In genomic region chr2:142131016-142131714, GRCh38 we compare ENCODE assay signal across 8 cellular contexts. TPM values are rescaled to one million over a fixed set of nuclear protein-coding genes. Genes with fewer than 3 reads are reported as not detected.
A peak's percentile ranks its signal among the peaks of the same experiment; 100 is the strongest.
DNase-seq lines count a peak whose midpoint lies in the region; ATAC-seq and TF ChIP-seq lines count a peak whose summit lies in the region.

Gene LRP1B (minus strand): TSS chr2:142131016. CDS start chr2:142130729, 287 bp downstream.

- no peaks in the 10 kb centered on the region for H3K9me2 ChIP-seq in neural cell (ENCODE audit: insufficient read depth, low read length)

- TF ChIP-seq CTCF in fibroblast of the aortic adventitia (IDR thresholded peaks at IDR 0.05; ENCODE audit: insufficient read depth, low read length) (no peak), neural cell (IDR thresholded peaks at IDR 0.05; ENCODE audit: poor library complexity, severe bottlenecking) (no peak)

- no peak within 1 kb of the TSS for H3K27ac Mint-ChIP-seq in T-helper 2 cell treated with Interferon-gamma antibody and Interleukin-4, amounts not matched to agents 5 μg/mL and 100 μg/mL, for 36 hours

- peaks cover 3% of the 10 kb centered on the region for H3K4me1 Mint-ChIP-seq in T-helper 2 cell treated with Interferon-gamma antibody and Interleukin-4, amounts not matched to agents 5 μg/mL and 100 μg/mL, for 36 hours (ENCODE audit: low read depth)

- no peaks in the 10 kb centered on the region for H3K79me2 ChIP-seq in neural cell (replicated peaks; ENCODE audit: insufficient read depth, low read length)

- H3K9me3 ChIP-seq in neural cell (ENCODE audit: low read length) = no peaks in the 10 kb centered on the region

- TF ChIP-seq EP300 in neural cell (conservative IDR thresholded peaks at IDR 0.05; ENCODE audit: poor library complexity, severe bottlenecking) = no peak

- H4K20me1 ChIP-seq in neural cell (ENCODE audit: insufficient read depth) = no peaks in the 10 kb centered on the region

- peaks cover 8% of the 10 kb centered on the region for H3F3A ChIP-seq in neural cell (ENCODE audit: insufficient read depth, low read length, poor library complexity, severe bottlenecking)

- H3K4me3 Mint-ChIP-seq in T-helper 2 cell treated with Interferon-gamma antibody and Interleukin-4, amounts not matched to agents 5 μg/mL and 100 μg/mL, for 36 hours = peak within 1 kb of the TSS; percentile 84

- peak within 1 kb of the TSS; percentile 40 for H3K27ac ChIP-seq in neural cell (ENCODE audit: low read length)

- no peaks in the 10 kb centered on the region for H3K9me3 Mint-ChIP-seq in T-helper 2 cell treated with Interferon-gamma antibody and Interleukin-4, amounts not matched to agents 5 μg/mL and 100 μg/mL, for 36 hours

- H3K4me2 ChIP-seq in neural cell (ENCODE audit: low read length) = peak within 1 kb of the TSS; percentile 88

- H3K4me3 ChIP-seq in fibroblast of the aortic adventitia (ENCODE audit: low read depth, low read length) (peak within 1 kb of the TSS; percentile 65), neural cell (ENCODE audit: low read length) (peak within 1 kb of the TSS; percentile 86)

- H3K27me3 ChIP-seq in neural cell (ENCODE audit: insufficient read depth, low read depth, low read length) = peaks cover 23% of the 10 kb centered on the region

- no peaks in the 10 kb centered on the region for H3K36me3 ChIP-seq in neural cell (ENCODE audit: insufficient read depth, low read length)

- no peaks in the 10 kb centered on the region for H3K36me3 Mint-ChIP-seq in T-helper 2 cell treated with Interferon-gamma antibody and Interleukin-4, amounts not matched to agents 5 μg/mL and 100 μg/mL, for 36 hours (ENCODE audit: low read depth)

- ATAC-seq in HG02763 (IDR thresholded peaks at IDR 0.05; ENCODE audit: unreplicated experiment) = peak; percentile 44
- ATAC-seq in SK-N-SH treated with all-trans-retinoic acid at 6 μM for 48 hours = peak; percentile 77

- H3K9ac ChIP-seq in neural cell (ENCODE audit: low read length) = peak within 1 kb of the TSS; percentile 64

- TF ChIP-seq RAD21 in neural cell (conservative IDR thresholded peaks at IDR 0.05) = peak; percentile 47

- peak within 1 kb of the TSS; percentile 41 for H2AFZ ChIP-seq in neural cell (ENCODE audit: low read depth, low read length)

- peaks cover 40% of the 10 kb centered on the region for H3K27me3 Mint-ChIP-seq in T-helper 2 cell treated with Interferon-gamma antibody and Interleukin-4, amounts not matched to agents 5 μg/mL and 100 μg/mL, for 36 hours (ENCODE audit: low read depth)

- no peak for DNase-seq in T-helper 2 cell treated with Interferon-gamma antibody and Interleukin-4, amounts not matched to agents 5 μg/mL and 100 μg/mL, for 36 hours (ENCODE audit: low spot score)
- no peak for DNase-seq in T-helper 2 cell
- peak; percentile 30 for DNase-seq in fibroblast of the aortic adventitia (ENCODE audit: low read depth)
- no peak for DNase-seq in DMS153 (lab: John Stamatoyannopoulos, UW)
- no peak for DNase-seq in cortex of kidney (lab: John Stamatoyannopoulos, UW)

TF ChIP-seq in SK-N-SH treated with all-trans-retinoic acid at 6 μM for 48 hours, 23 proteins besides CTCF, POLR2A, EP300 and RAD21:
- TF ChIP-seq ZC3H10 (CRISPR knock-in tag; IDR thresholded peaks at IDR 0.05) (no peak), ZFP30 (CRISPR knock-in tag; IDR thresholded peaks at IDR 0.05) (no peak), ZNF70 (CRISPR knock-in tag; IDR thresholded peaks at IDR 0.05) (0 out of 2 replicates have a peak, but pooled peaks have one; percentile 6), ZNF565 (CRISPR knock-in tag; conservative IDR thresholded peaks at IDR 0.05; ENCODE audit: low read depth) (no peak), ISL1 (CRISPR knock-in tag; IDR thresholded peaks at IDR 0.05) (peak; percentile 35; the same call in 1 of the 2 replicates), BACH2 (CRISPR knock-in tag; IDR thresholded peaks at IDR 0.05; ENCODE audit: borderline replicate concordance) (peak; percentile 91; the same call in 1 of the 2 replicates)

TF ChIP-seq in neural cell, 6 proteins besides CTCF, POLR2A, EP300 and RAD21:
- TF ChIP-seq TAF1 (IDR thresholded peaks at IDR 0.05; ENCODE audit: low read depth) (no peak), SMC3 (conservative IDR thresholded peaks at IDR 0.05; ENCODE audit: poor library complexity) (peak; percentile 47), POLR2AphosphoS5 (IDR thresholded peaks at IDR 0.05) (no peak), MXI1 (conservative IDR thresholded peaks at IDR 0.05; ENCODE audit: poor library complexity, severe bottlenecking) (peak; percentile 23), EZH2 (IDR thresholded peaks at IDR 0.05; ENCODE audit: borderline replicate concordance, insufficient read depth, low read length, poor library complexity, severe bottlenecking) (no peak)
- TF ChIP-seq, protein P1, sequence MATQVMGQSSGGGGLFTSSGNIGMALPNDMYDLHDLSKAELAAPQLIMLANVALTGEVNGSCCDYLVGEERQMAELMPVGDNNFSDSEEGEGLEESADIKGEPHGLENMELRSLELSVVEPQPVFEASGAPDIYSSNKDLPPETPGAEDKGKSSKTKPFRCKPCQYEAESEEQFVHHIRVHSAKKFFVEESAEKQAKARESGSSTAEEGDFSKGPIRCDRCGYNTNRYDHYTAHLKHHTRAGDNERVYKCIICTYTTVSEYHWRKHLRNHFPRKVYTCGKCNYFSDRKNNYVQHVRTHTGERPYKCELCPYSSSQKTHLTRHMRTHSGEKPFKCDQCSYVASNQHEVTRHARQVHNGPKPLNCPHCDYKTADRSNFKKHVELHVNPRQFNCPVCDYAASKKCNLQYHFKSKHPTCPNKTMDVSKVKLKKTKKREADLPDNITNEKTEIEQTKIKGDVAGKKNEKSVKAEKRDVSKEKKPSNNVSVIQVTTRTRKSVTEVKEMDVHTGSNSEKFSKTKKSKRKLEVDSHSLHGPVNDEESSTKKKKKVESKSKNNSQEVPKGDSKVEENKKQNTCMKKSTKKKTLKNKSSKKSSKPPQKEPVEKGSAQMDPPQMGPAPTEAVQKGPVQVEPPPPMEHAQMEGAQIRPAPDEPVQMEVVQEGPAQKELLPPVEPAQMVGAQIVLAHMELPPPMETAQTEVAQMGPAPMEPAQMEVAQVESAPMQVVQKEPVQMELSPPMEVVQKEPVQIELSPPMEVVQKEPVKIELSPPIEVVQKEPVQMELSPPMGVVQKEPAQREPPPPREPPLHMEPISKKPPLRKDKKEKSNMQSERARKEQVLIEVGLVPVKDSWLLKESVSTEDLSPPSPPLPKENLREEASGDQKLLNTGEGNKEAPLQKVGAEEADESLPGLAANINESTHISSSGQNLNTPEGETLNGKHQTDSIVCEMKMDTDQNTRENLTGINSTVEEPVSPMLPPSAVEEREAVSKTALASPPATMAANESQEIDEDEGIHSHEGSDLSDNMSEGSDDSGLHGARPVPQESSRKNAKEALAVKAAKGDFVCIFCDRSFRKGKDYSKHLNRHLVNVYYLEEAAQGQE (IDR thresholded peaks at IDR 0.05; ENCODE audit: borderline replicate concordance) = no peak

RNA-seq across cellular contexts. Expression of gene LRP1B, which starts in this region (rescaled TPM):
- total RNA-seq in fibroblast of the aortic adventitia (ENCODE audit: low replicate concordance) = 0.36 and 0.74 TPM in 2 replicates
- 11.7 and 12.7 TPM in 2 replicates for polyA plus RNA-seq in neural cell
- 44.3 and 57.3 TPM in 2 replicates for polyA minus RNA-seq in neural cell

Comparison
In these comparisons a context has a peak if more than half of its experiments do, and no peak if none do; other contexts are left out.
1. Peak in DNase-seq and H3K4me3 ChIP-seq in fibroblast of the aortic adventitia; RNA of the gene not detected or under 1 TPM.